Comparison of ENCODE assay signal across 8 cellular contexts in the genomic region with DNA sequence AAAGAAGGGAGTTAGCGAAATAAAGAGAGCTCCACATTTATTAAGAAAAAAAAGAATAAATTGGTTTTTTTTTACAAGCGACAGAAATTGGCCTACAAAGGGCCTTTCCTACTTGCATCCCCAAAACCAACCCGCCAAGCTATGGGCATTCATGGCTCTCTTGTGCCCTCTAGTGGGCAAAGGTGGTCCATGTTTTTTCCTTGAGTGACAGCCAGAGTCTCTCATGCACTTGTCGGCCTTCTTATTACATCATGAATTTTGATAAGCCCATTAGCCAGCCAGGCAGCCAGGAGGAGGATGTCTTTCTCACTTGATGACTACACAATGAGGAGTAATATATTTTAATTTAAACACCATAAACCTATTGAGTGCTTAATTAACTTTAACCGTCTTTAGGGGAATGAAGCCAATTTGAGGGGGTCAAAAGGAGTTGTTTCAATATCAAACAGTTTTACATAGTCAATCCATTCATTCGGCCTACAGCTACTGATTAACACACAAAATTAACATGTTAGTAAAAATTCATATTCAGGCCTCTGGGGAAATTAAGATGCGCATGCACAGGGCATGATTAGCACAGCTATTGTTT.
DNase-seq lines count a peak whose midpoint lies in the region; ATAC-seq, FAIRE-seq and TF ChIP-seq lines count a peak whose summit lies in the region.

No MANE protein-coding gene starts in this region.

- intact Hi-C loops in right lobe of liver (cut with DNase I): loop anchor here in 1 of 2 donors (5.0 kb wide), 1 partner anchor 124 kb away; no protein-coding TSS in a partner anchor

- no peak overlapping the region for H3K4me3 ChIP-seq in BE2C (ENCODE audit: low read depth, low read length)
- no peak overlapping the region for H3K4me3 ChIP-seq in right lobe of liver

- ATAC-seq in GM19043 (IDR thresholded peaks at IDR 0.05; ENCODE audit: low read depth, unreplicated experiment): peak; percentile 76
- peak; percentile 79 for ATAC-seq in HG03432 (IDR thresholded peaks at IDR 0.05; ENCODE audit: unreplicated experiment)
- peak; percentile 85 to 93 (median 90) for ATAC-seq in right lobe of liver

- peak; percentile 74 for TF ChIP-seq CTCF in BE2C (IDR thresholded peaks at IDR 0.05; ENCODE audit: low read depth, low read length)
- peak; percentile 85 to 94 (median 93) for TF ChIP-seq CTCF in right lobe of liver (IDR thresholded peaks at IDR 0.05)

- no peaks in the 10 kb centered on the region for H3K27me3 ChIP-seq in BE2C
- no peaks in the 10 kb centered on the region for H3K27me3 ChIP-seq in right lobe of liver

- DNase-seq in BE2C (peak; percentile 65), NCI-H460 (ENCODE audit: extremely low read depth, low read depth) (peak; percentile 81), right lobe of liver (peak in 2 of 3 donors; percentile 38 to 75)
- DNase-seq in activated CD4-positive, alpha-beta T cell treated with anti-CD3 and anti-CD28 coated beads for 4 hours: peak; percentile 59 to 83
- DNase-seq in stimulated activated CD4-positive, alpha-beta T cell treated with anti-CD3 and anti-CD28 coated beads, TNF-alpha, amount 100 ng/mL, for 4 hours (ENCODE audit: low read depth in 3 of 3): peak; percentile 48 to 65 (median 51)

- H3K4me1 ChIP-seq in BE2C: no peaks in the 10 kb centered on the region
- no peaks in the 10 kb centered on the region for H3K4me1 ChIP-seq in right lobe of liver

- H3K9me3 ChIP-seq in BE2C (no peaks in the 10 kb centered on the region), right lobe of liver (no peaks in the 10 kb centered on the region)

- 26% methylated on average over 7 of the region's 7 CpGs for WGBS in right lobe of liver (ENCODE audit: insufficient coverage, low coverage, low lambda C conversion rate, missing lambda C conversion rate)

- no peaks in the 10 kb centered on the region for H3K36me3 ChIP-seq in BE2C
- H3K36me3 ChIP-seq in right lobe of liver: no peaks in the 10 kb centered on the region

- H3K27ac ChIP-seq in right lobe of liver: no peak overlapping the region

- peak; percentile 14 for FAIRE-seq in colon (lab: Jason Lieb, UNC)

- TF ChIP-seq POLR2A in right lobe of liver (IDR thresholded peaks at IDR 0.05): no peak
